ENCODE assay signal across 1 cellular context in the genomic region with DNA sequence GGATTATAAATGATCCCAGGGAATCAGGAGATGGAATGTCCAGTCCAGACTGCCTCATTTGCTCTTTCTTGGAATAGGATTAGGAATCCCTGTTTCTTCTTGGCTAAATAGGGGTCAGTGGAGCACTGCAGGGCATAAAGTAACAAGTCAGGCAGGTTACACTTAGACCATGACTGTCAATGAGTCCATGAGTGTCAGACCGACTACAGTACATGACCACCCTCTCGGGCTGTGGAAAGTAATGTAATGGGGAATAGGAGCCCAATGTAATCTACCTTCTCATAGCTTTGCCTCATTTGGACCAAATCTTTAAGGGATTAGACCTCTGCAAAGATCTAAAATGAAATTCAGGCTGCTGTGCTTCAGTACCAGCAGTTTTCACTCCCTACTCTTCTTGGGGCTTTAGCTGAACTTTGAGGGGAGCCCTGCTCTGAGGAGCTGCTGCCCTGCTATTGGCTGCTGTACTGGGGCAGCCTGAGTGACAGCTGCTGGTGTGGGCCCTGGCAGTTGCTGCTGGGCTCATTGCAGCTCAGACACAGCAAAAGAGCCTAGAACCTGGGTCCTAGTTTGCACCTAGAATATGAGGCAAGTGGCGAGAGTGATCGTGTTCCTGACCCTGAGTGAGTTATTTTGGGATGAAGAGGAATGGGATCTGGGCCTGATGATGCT.
TF ChIP-seq lines count a peak whose summit lies in the region.

No MANE protein-coding gene starts in this region.

TF ChIP-seq in HEK293T, 16 proteins besides CTCF, POLR2A, EP300 and RAD21:
- TF ChIP-seq L3MBTL2 (conservative IDR thresholded peaks at IDR 0.05) = no peak
- TF ChIP-seq SUZ12 (IDR thresholded peaks at IDR 0.05) = no peak
- no peak for TF ChIP-seq HDGF (IDR thresholded peaks at IDR 0.05; ENCODE audit: borderline replicate concordance)
- no peak for TF ChIP-seq ZNF384 (IDR thresholded peaks at IDR 0.05)
- TF ChIP-seq NFRKB (IDR thresholded peaks at IDR 0.05) = no peak
- no peak for TF ChIP-seq CTBP1 (IDR thresholded peaks at IDR 0.05; ENCODE audit: borderline replicate concordance)
- no peak for TF ChIP-seq SP1 (IDR thresholded peaks at IDR 0.05)
- TF ChIP-seq LEF1 (IDR thresholded peaks at IDR 0.05; ENCODE audit: borderline replicate concordance) = no peak
- TF ChIP-seq ARNT (IDR thresholded peaks at IDR 0.05) = no peak
- no peak for TF ChIP-seq BHLHE40 (IDR thresholded peaks at IDR 0.05; ENCODE audit: borderline replicate concordance)
- TF ChIP-seq FOXA1 (IDR thresholded peaks at IDR 0.05) = no peak
- TF ChIP-seq, protein P1, sequence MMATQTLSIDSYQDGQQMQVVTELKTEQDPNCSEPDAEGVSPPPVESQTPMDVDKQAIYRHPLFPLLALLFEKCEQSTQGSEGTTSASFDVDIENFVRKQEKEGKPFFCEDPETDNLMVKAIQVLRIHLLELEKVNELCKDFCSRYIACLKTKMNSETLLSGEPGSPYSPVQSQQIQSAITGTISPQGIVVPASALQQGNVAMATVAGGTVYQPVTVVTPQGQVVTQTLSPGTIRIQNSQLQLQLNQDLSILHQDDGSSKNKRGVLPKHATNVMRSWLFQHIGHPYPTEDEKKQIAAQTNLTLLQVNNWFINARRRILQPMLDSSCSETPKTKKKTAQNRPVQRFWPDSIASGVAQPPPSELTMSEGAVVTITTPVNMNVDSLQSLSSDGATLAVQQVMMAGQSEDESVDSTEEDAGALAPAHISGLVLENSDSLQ (IDR thresholded peaks at IDR 0.05) = no peak
- no peak for TF ChIP-seq FOXK2 (IDR thresholded peaks at IDR 0.05)
- TF ChIP-seq ELF4 (IDR thresholded peaks at IDR 0.05) = no peak
